Comparison of ENCODE assay signal across 14 cellular contexts in the genomic region with DNA sequence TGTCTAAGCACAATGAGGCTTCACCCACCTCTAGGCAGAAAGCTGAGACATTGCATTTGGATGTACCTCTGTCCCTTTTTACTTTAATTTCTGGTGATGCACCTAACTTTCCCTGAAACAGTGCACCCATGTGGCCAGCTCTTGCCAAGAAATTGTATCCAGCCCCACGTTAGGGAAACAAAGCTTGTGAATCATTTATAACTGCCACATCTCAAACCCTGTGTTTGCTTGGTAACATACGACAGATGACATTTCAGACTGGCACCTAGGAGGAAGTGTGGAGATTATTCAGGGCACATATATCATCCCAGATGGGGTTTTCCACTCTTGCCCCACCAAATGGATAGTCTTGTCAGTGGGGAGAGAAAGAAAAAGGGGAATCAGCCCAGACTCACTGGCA. TPM values are rescaled to one million over a fixed set of nuclear protein-coding genes. Genes with fewer than 3 reads are reported as not detected.
DNase-seq lines count a peak whose midpoint lies in the region; ATAC-seq, FAIRE-seq and TF ChIP-seq lines count a peak whose summit lies in the region.
"Had no signal": no experiment of that assay in that cellular context is flagged by ENCODE, and none has a peak within 500 bp of the region (broad histone marks: within the 10 kb centered on the region; RNA-seq: fewer than 3 reads in every experiment).

No MANE protein-coding gene starts in this region.

- peaks cover 46% of the 10 kb centered on the region for H3K4me1 Mint-ChIP-seq in T-helper 1 cell treated with Interleukin-12 subunit alpha and Interleukin-12 subunit beta and Interleukin-4 antibody, amounts not matched to agents 30 μg/mL and 1 μg/mL, for 36 hours (ENCODE audit: low read depth)
- H3K4me1 Mint-ChIP-seq in osteocyte (ENCODE audit: unreplicated experiment) = peaks cover 38% of the 10 kb centered on the region
- peaks cover 65% of the 10 kb centered on the region for H3K4me1 Mint-ChIP-seq in activated T-cell treated with anti-CD3 and anti-CD28 coated beads, Interleukin-2, amount 50 U/mL, for 72 hours (ENCODE audit: low read depth)

- no peak overlapping the region for H3K4me2 ChIP-seq in GM12878 (ENCODE audit: control insufficient read depth, insufficient read depth)
- H3K4me2 ChIP-seq: KMS-11 had no signal

- DNase-seq in T-helper 1 cell (no peak), LNCaP clone FGC (ENCODE audit: low read depth) (no peak), GM12878 (ENCODE audit: low read depth, low spot score) (no peak), osteocyte (ENCODE audit: extremely low spot score, unreplicated experiment) (no peak), dorsolateral prefrontal cortex (no peak)
- no peak for DNase-seq in activated T-cell treated with anti-CD3 and anti-CD28 coated beads, Interleukin-2, amount 50 U/mL, for 72 hours
- DNase-seq: DMS153, GOT3, T1000 had no signal

- RAD21 ChIA-PET in GM12878 (lab: Charles Lee; ENCODE audit: unreplicated experiment) = interaction anchor here (1.2 kb wide), 1 partner anchor 12 kb away, joined by 3 read pairs; a partner anchor contains a TSS

- peaks cover 37% of the 10 kb centered on the region for H3K36me3 Mint-ChIP-seq in T-helper 1 cell treated with Interleukin-12 subunit alpha and Interleukin-12 subunit beta and Interleukin-4 antibody, amounts not matched to agents 30 μg/mL and 1 μg/mL, for 36 hours (ENCODE audit: low read depth)
- peaks cover 8% of the 10 kb centered on the region for H3K36me3 Mint-ChIP-seq in osteocyte (ENCODE audit: unreplicated experiment)
- peaks cover 3 to 10% of the 10 kb centered on the region in 2 donors for H3K36me3 Mint-ChIP-seq in activated T-cell treated with anti-CD3 and anti-CD28 coated beads, Interleukin-2, amount 50 U/mL, for 72 hours (ENCODE audit: insufficient read depth in 2 of 2)

- no peak overlapping the region for H3K27ac ChIP-seq in GM12878 (ENCODE audit: control insufficient read depth, insufficient read depth)
- peak overlapping the region in 3 of 59 donors; percentile 23 to 25 (median 24) for H3K27ac ChIP-seq in dorsolateral prefrontal cortex
- H3K27ac ChIP-seq: KMS-11 had no signal

- intact Hi-C loops in GM12878 (cut with micrococcal nuclease; ENCODE audit: unreplicated experiment) (no loop called here), dorsolateral prefrontal cortex (cut with DNase I) (loop anchor here (5.0 to 10.0 kb wide), 5 partner anchors 212 to 1152 kb away; a partner anchor contains a TSS)

- SMC1A ChIA-PET in GM12878 (lab: Charles Lee; ENCODE audit: uncharacterized antibody, unreplicated experiment) = interaction anchor here (0.5 kb wide), 1 partner anchor 259 kb away, joined by 3 read pairs; a partner anchor contains a TSS

- H3K27me3 Mint-ChIP-seq in T-helper 1 cell treated with Interleukin-12 subunit alpha and Interleukin-12 subunit beta and Interleukin-4 antibody, amounts not matched to agents 30 μg/mL and 1 μg/mL, for 36 hours (ENCODE audit: low read depth) = no peaks in the 10 kb centered on the region
- H3K27me3 Mint-ChIP-seq in osteocyte (ENCODE audit: unreplicated experiment) = no peaks in the 10 kb centered on the region
- no peaks in the 10 kb centered on the region for H3K27me3 Mint-ChIP-seq in activated T-cell treated with anti-CD3 and anti-CD28 coated beads, Interleukin-2, amount 50 U/mL, for 72 hours (ENCODE audit: low read depth)
- H3K27me3 Mint-ChIP-seq: central memory CD8-positive, alpha-beta T cell had no signal

- no peak overlapping the region for H3K4me3 Mint-ChIP-seq in T-helper 1 cell treated with Interleukin-12 subunit alpha and Interleukin-12 subunit beta and Interleukin-4 antibody, amounts not matched to agents 30 μg/mL and 1 μg/mL, for 36 hours
- H3K4me3 Mint-ChIP-seq in osteocyte (ENCODE audit: unreplicated experiment) = no peak overlapping the region
- H3K4me3 Mint-ChIP-seq in activated T-cell treated with anti-CD3 and anti-CD28 coated beads, Interleukin-2, amount 50 U/mL, for 72 hours = no peak overlapping the region

- H3K27me3 ChIP-seq in GM12878 (replicated peaks in 1 of 2; ENCODE audit: control insufficient read depth in 2 of 2, insufficient read depth in 2 of 2, low read length in 1 of 2) = no peaks in the 10 kb centered on the region
- H3K27me3 ChIP-seq in dorsolateral prefrontal cortex = no peaks in the 10 kb centered on the region

- no peak for TF ChIP-seq RAD21 in GM12878 (IDR thresholded peaks at IDR 0.05; ENCODE audit: insufficient read depth, low read depth, low read length)

- peaks cover 37% of the 10 kb centered on the region for H3K79me2 ChIP-seq in GM12878 (ENCODE audit: control insufficient read depth, insufficient read depth, low read length)

- in situ Hi-C loops in GM12878 (cut with MboI) = loop anchor here (10.0 kb wide), 1 partner anchor 1032 kb away; a partner anchor contains a TSS

- 23% methylated on average over 2 of the region's 2 CpGs for WGBS in GM12878 (ENCODE audit: insufficient coverage, insufficient replicate concordance, low lambda C conversion rate, missing lambda C conversion rate)

- H4K20me1 ChIP-seq in GM12878 (ENCODE audit: control insufficient read depth, insufficient read depth) = peaks cover 2% of the 10 kb centered on the region; the same call in 1 of the 2 replicates

- no peak for TF ChIP-seq EP300 in GM12878 (IDR thresholded peaks at IDR 0.05; ENCODE audit: borderline replicate concordance in 1 of 2, control insufficient read depth in 1 of 2, low read depth in 2 of 2, low read length in 2 of 2)

- CTCF ChIA-PET in GM12878 (lab: Yijun Ruan, JAX) = interaction anchor here (1.2 to 2.7 kb wide), 5 partner anchors 14 to 190 kb away, joined by 3 to 12 read pairs (median 3); no protein-coding TSS in a partner anchor

- peak overlapping the region; percentile 31 for H3K27ac Mint-ChIP-seq in T-helper 1 cell treated with Interleukin-12 subunit alpha and Interleukin-12 subunit beta and Interleukin-4 antibody, amounts not matched to agents 30 μg/mL and 1 μg/mL, for 36 hours
- no peak overlapping the region for H3K27ac Mint-ChIP-seq in osteocyte (ENCODE audit: unreplicated experiment)
- H3K27ac Mint-ChIP-seq in activated T-cell treated with anti-CD3 and anti-CD28 coated beads, Interleukin-2, amount 50 U/mL, for 72 hours = no peak overlapping the region

- H2AFZ ChIP-seq in GM12878 (ENCODE audit: control insufficient read depth, low read depth, low read length) = no peak overlapping the region

- ATAC-seq in GM12878 (no peak), HG02678 (IDR thresholded peaks at IDR 0.05; ENCODE audit: unreplicated experiment) (no peak)
- no peak for ATAC-seq in activated T-cell treated with anti-CD3 and anti-CD28 coated beads, Interleukin-2, amount 50 U/mL, for 72 hours (replicated peaks in 1 of 2)
- ATAC-seq: left lobe of liver had no signal

- no peaks in the 10 kb centered on the region for H3K9me3 ChIP-seq in GM12878 (replicated peaks; ENCODE audit: control insufficient read depth, insufficient read depth, low read length)

- TF ChIP-seq POLR2A in GM12878 (IDR thresholded peaks at IDR 0.05; ENCODE audit: low read depth, low read length) = no peak

- peak; percentile 42 for TF ChIP-seq CTCF in LNCaP clone FGC (IDR thresholded peaks at IDR 0.05; ENCODE audit: control insufficient read depth, extremely low read depth, insufficient read depth)
- TF ChIP-seq CTCF in GM12878 (IDR thresholded peaks at IDR 0.05 in 2 of 3, conservative IDR thresholded peaks at IDR 0.05 in 1 of 3; ENCODE audit: control insufficient read depth in 2 of 3, extremely low read depth in 1 of 3, insufficient read depth in 1 of 3, low read depth in 3 of 3, low read length in 3 of 3) = peak; percentile 20 to 41 (median 22); a peak in 4 of 6 replicates
- TF ChIP-seq CTCF in osteocyte (IDR thresholded peaks at IDR 0.05) = peak; percentile 30
- TF ChIP-seq CTCF in dorsolateral prefrontal cortex (IDR thresholded peaks at IDR 0.05 in 54 of 56, conservative IDR thresholded peaks at IDR 0.05 in 2 of 56; ENCODE audit: low read depth in 1 of 56, partially characterized antibody in 56 of 56) = no peak

- H3K9ac ChIP-seq in GM12878 (ENCODE audit: control insufficient read depth, insufficient read depth, low read length) = no peak overlapping the region
- H3K9ac ChIP-seq: KMS-11 had no signal

- H3K4me3 ChIP-seq in LNCaP clone FGC (ENCODE audit: low read depth, low read length) (no peak overlapping the region), GM12878 (no peak overlapping the region), dorsolateral prefrontal cortex (no peak overlapping the region)

- no TSS peak for BruUV-seq in GM12878 (replicated peaks; lab: Mats Ljungman, UMichigan)

- no peak for FAIRE-seq in GM12878 (lab: Jason Lieb, UNC)

- no peaks in the 10 kb centered on the region for H3K9me3 Mint-ChIP-seq in T-helper 1 cell treated with Interleukin-12 subunit alpha and Interleukin-12 subunit beta and Interleukin-4 antibody, amounts not matched to agents 30 μg/mL and 1 μg/mL, for 36 hours
- no peaks in the 10 kb centered on the region for H3K9me3 Mint-ChIP-seq in osteocyte (ENCODE audit: unreplicated experiment)
- H3K9me3 Mint-ChIP-seq in activated T-cell treated with anti-CD3 and anti-CD28 coated beads, Interleukin-2, amount 50 U/mL, for 72 hours = no peaks in the 10 kb centered on the region
- H3K9me3 Mint-ChIP-seq: central memory CD8-positive, alpha-beta T cell had no signal

- peaks cover 27% of the 10 kb centered on the region for H3K4me1 ChIP-seq in GM12878 (ENCODE audit: control insufficient read depth, insufficient read depth, low read length)

- POLR2A ChIA-PET in GM12878 (lab: Charles Lee) = interaction anchor here (0.5 to 1.2 kb wide), 4 partner anchors 8 to 72 kb away, joined by 3 to 4 read pairs (median 4); no protein-coding TSS in a partner anchor

- H3K36me3 ChIP-seq in GM12878 (ENCODE audit: control insufficient read depth in 2 of 2, insufficient read depth in 2 of 2, low read length in 1 of 2) = peaks cover 8 to 30% of the 10 kb centered on the region in 2 experiments; a peak in 2 of 4 replicates

RNA-seq across cellular contexts. Expression of a gene that starts 2.1 kb away (rescaled TPM):
- total RNA-seq in GM12878 (2013; cell fraction: nucleolus; rRNA removed) = 16.8 and 22.6 TPM in 2 replicates
- 33.4 and 34.6 TPM in 2 replicates for total RNA-seq in GM12878 (2014; rRNA removed)
- total RNA-seq in GM12878 (2014; rRNA removed; fragmentation: Illumina TruSeq; extraction: Trizol) = 11.9 and 13.6 TPM in 2 replicates
- total RNA-seq in GM12878 (2021) = 19.2 and 20.8 TPM in 2 replicates
- polyA plus RNA-seq in GM12878 (2011; ENCODE audit: low read depth) = 12.3 TPM
- 8.6 and 16.8 TPM in 2 replicates for polyA plus RNA-seq in GM12878 (2011; rRNA removed)
- polyA plus RNA-seq in GM12878 (2011; cell fraction: cytosol; rRNA removed) = 28.7 and 40.9 TPM in 2 replicates
- polyA plus RNA-seq in GM12878 (2011; cell fraction: nucleus; rRNA removed) = 27.2 TPM in 2 replicates
- polyA plus RNA-seq in GM12878 (2012) = 18.7 and 21.2 TPM in 2 replicates
- polyA plus RNA-seq in GM12878 (2014; fragmentation: Illumina TruSeq; extraction: Trizol) = 5.9 and 9.2 TPM in 2 replicates
- 10 to 100 TPM in 1 of 2 experiments, 1 to 10 TPM in 1; 7.6 to 11.9 TPM for polyA plus RNA-seq in GM12878 (2014; fragmentation: Nextera tagmentation; extraction: Ambion mirVana)
- polyA plus RNA-seq in GM12878 (2014; rRNA removed) = 24.1 and 29.1 TPM in 2 replicates
- 10 to 100 TPM; 35.5 to 39.2 TPM for polyA plus RNA-seq in GM12878 (2016; fragmentation: Nextera tagmentation; extraction: Ambion mirVana)
- polyA minus RNA-seq in GM12878 (2011; rRNA and poly(A)+ RNA removed) = 18.7 and 25.9 TPM in 2 replicates
- polyA minus RNA-seq in GM12878 (2011; cell fraction: cytosol; rRNA and poly(A)+ RNA removed) = 3.3 and 6.0 TPM in 2 replicates
- 15.4 and 21.0 TPM in 2 replicates for polyA minus RNA-seq in GM12878 (2011; cell fraction: nucleus; rRNA and poly(A)+ RNA removed)
- total RNA-seq in osteocyte = 17.2 and 18.2 TPM in 2 replicates
- 10 to 100 TPM in 113 of 120 experiments, 1 to 10 TPM in 7; 7.6 to 20.0 (median 13.4) TPM for total RNA-seq in dorsolateral prefrontal cortex
- total RNA-seq in activated T-cell treated with anti-CD3 and anti-CD28 coated beads, Interleukin-2, amount 50 U/mL, for 72 hours = 10 to 100 TPM; 16.1 to 17.0 TPM

RNA-seq across cellular contexts. Expression of a gene that starts 2.2 kb away (rescaled TPM):
- total RNA-seq in GM12878 (2013; cell fraction: nucleolus; rRNA removed) = 30.5 and 38.0 TPM in 2 replicates
- total RNA-seq in GM12878 (2014; rRNA removed) = 34.6 and 35.4 TPM in 2 replicates
- 15.0 and 17.8 TPM in 2 replicates for total RNA-seq in GM12878 (2014; rRNA removed; fragmentation: Illumina TruSeq; extraction: Trizol)
- 19.4 and 22.9 TPM in 2 replicates for total RNA-seq in GM12878 (2021)
- polyA plus RNA-seq in GM12878 (2011; ENCODE audit: low read depth) = 21.3 TPM
- 39.4 and 54.2 TPM in 2 replicates for polyA plus RNA-seq in GM12878 (2011; rRNA removed)
- polyA plus RNA-seq in GM12878 (2011; cell fraction: cytosol; rRNA removed) = 54.1 and 62.7 TPM in 2 replicates
- polyA plus RNA-seq in GM12878 (2011; cell fraction: nucleus; rRNA removed) = 112 and 156 TPM in 2 replicates
- polyA plus RNA-seq in GM12878 (2012) = 27.8 and 29.3 TPM in 2 replicates
- polyA plus RNA-seq in GM12878 (2014; fragmentation: Illumina TruSeq; extraction: Trizol) = 12.9 and 22.5 TPM in 2 replicates
- polyA plus RNA-seq in GM12878 (2014; fragmentation: Nextera tagmentation; extraction: Ambion mirVana) = 10 to 100 TPM; 33.6 to 36.2 TPM
- polyA plus RNA-seq in GM12878 (2014; rRNA removed) = 34.0 and 38.8 TPM in 2 replicates
- polyA plus RNA-seq in GM12878 (2016; fragmentation: Nextera tagmentation; extraction: Ambion mirVana) = 10 to 100 TPM; 31.0 to 32.1 TPM
- 52.4 and 60.3 TPM in 2 replicates for polyA minus RNA-seq in GM12878 (2011; rRNA and poly(A)+ RNA removed)
- 8.6 and 14.4 TPM in 2 replicates for polyA minus RNA-seq in GM12878 (2011; cell fraction: cytosol; rRNA and poly(A)+ RNA removed)
- 24.1 and 29.8 TPM in 2 replicates for polyA minus RNA-seq in GM12878 (2011; cell fraction: nucleus; rRNA and poly(A)+ RNA removed)
- total RNA-seq in osteocyte = 21.0 and 25.9 TPM in 2 replicates
- 10 to 100 TPM; 24.6 to 51.7 (median 35.3) TPM for total RNA-seq in dorsolateral prefrontal cortex
- 10 to 100 TPM; 46.0 to 46.4 TPM for total RNA-seq in activated T-cell treated with anti-CD3 and anti-CD28 coated beads, Interleukin-2, amount 50 U/mL, for 72 hours

RNA-seq across cellular contexts. Expression of a gene that starts 6.6 kb away (rescaled TPM):
- 18.9 and 20.4 TPM in 2 replicates for total RNA-seq in GM12878 (2013; cell fraction: nucleolus; rRNA removed)
- total RNA-seq in GM12878 (2014; rRNA removed) = 18.1 and 18.7 TPM in 2 replicates
- total RNA-seq in GM12878 (2014; rRNA removed; fragmentation: Illumina TruSeq; extraction: Trizol) = 7.1 and 8.0 TPM in 2 replicates
- 15.9 and 18.4 TPM in 2 replicates for total RNA-seq in GM12878 (2021)
- polyA plus RNA-seq in GM12878 (2011; ENCODE audit: low read depth) = 4.3 TPM
- polyA plus RNA-seq in GM12878 (2011; rRNA removed) = 4.2 and 8.8 TPM in 2 replicates
- 16.0 and 22.1 TPM in 2 replicates for polyA plus RNA-seq in GM12878 (2011; cell fraction: cytosol; rRNA removed)
- polyA plus RNA-seq in GM12878 (2011; cell fraction: nucleus; rRNA removed) = 31.3 and 34.9 TPM in 2 replicates
- polyA plus RNA-seq in GM12878 (2012) = 9.5 and 11.6 TPM in 2 replicates
- 3.6 and 10.1 TPM in 2 replicates for polyA plus RNA-seq in GM12878 (2014; fragmentation: Illumina TruSeq; extraction: Trizol)
- 1 to 10 TPM; 1.9 to 2.5 TPM for polyA plus RNA-seq in GM12878 (2014; fragmentation: Nextera tagmentation; extraction: Ambion mirVana)
- polyA plus RNA-seq in GM12878 (2014; rRNA removed) = 16.9 and 18.8 TPM in 2 replicates
- polyA plus RNA-seq in GM12878 (2016; fragmentation: Nextera tagmentation; extraction: Ambion mirVana) = 10 to 100 TPM; 16.4 to 17.6 TPM
- polyA minus RNA-seq in GM12878 (2011; rRNA and poly(A)+ RNA removed) = 8.8 and 21.1 TPM in 2 replicates
- polyA minus RNA-seq in GM12878 (2011; cell fraction: cytosol; rRNA and poly(A)+ RNA removed) = 7.1 and 8.2 TPM in 2 replicates
- polyA minus RNA-seq in GM12878 (2011; cell fraction: nucleus; rRNA and poly(A)+ RNA removed) = 16.6 and 22.0 TPM in 2 replicates
- 63.2 and 69.0 TPM in 2 replicates for total RNA-seq in osteocyte
- total RNA-seq in dorsolateral prefrontal cortex = 10 to 100 TPM; 19.2 to 33.5 (median 26.4) TPM
- 10 to 100 TPM; 21.5 to 22.6 TPM for total RNA-seq in activated T-cell treated with anti-CD3 and anti-CD28 coated beads, Interleukin-2, amount 50 U/mL, for 72 hours

RNA-seq across cellular contexts. Expression of a gene that starts 7.2 kb away (rescaled TPM):
- total RNA-seq in GM12878 (2013; cell fraction: nucleolus; rRNA removed) = 1.6 and 2.2 TPM in 2 replicates
- total RNA-seq in GM12878 (2014; rRNA removed) = 0.11 and 0.60 TPM in 2 replicates
- 0.14 and 0.27 TPM in 2 replicates for total RNA-seq in GM12878 (2014; rRNA removed; fragmentation: Illumina TruSeq; extraction: Trizol)
- 0.45 and 0.80 TPM in 2 replicates for total RNA-seq in GM12878 (2021)
- polyA plus RNA-seq in GM12878 (2011; ENCODE audit: low read depth) = 0.60 TPM
- 0.40 and 1.0 TPM in 2 replicates for polyA plus RNA-seq in GM12878 (2011; rRNA removed)
- polyA plus RNA-seq in GM12878 (2011; cell fraction: cytosol; rRNA removed) = 0.60 and 1.2 TPM in 2 replicates
- polyA plus RNA-seq in GM12878 (2011; cell fraction: nucleus; rRNA removed) = 7.6 and 7.9 TPM in 2 replicates
- polyA plus RNA-seq in GM12878 (2012) = 0.66 and 0.72 TPM in 2 replicates
- polyA plus RNA-seq in GM12878 (2014; fragmentation: Illumina TruSeq; extraction: Trizol) = 0.18 TPM in 1 of 2 replicates, not detected in the other
- under 1 TPM; 0.26 to 0.40 TPM for polyA plus RNA-seq in GM12878 (2014; fragmentation: Nextera tagmentation; extraction: Ambion mirVana)
- 0.35 and 0.91 TPM in 2 replicates for polyA plus RNA-seq in GM12878 (2014; rRNA removed)
- under 1 TPM; 0.66 to 0.94 TPM for polyA plus RNA-seq in GM12878 (2016; fragmentation: Nextera tagmentation; extraction: Ambion mirVana)
- polyA minus RNA-seq in GM12878 (2011; rRNA and poly(A)+ RNA removed) = 0.44 and 1.2 TPM in 2 replicates
- polyA minus RNA-seq in GM12878 (2011; cell fraction: cytosol; rRNA and poly(A)+ RNA removed) = not detected in 2 replicates
- 0.73 and 2.7 TPM in 2 replicates for polyA minus RNA-seq in GM12878 (2011; cell fraction: nucleus; rRNA and poly(A)+ RNA removed)
- 0.50 and 1.6 TPM in 2 replicates for total RNA-seq in osteocyte
- total RNA-seq in dorsolateral prefrontal cortex = 1 to 10 TPM; 1.1 to 7.6 (median 3.1) TPM
- total RNA-seq in activated T-cell treated with anti-CD3 and anti-CD28 coated beads, Interleukin-2, amount 50 U/mL, for 72 hours = 1 to 10 TPM; 1.2 TPM

RNA-seq across cellular contexts. Expression of a gene that starts 12.1 kb away (rescaled TPM):
- 67.1 and 75.3 TPM in 2 replicates for total RNA-seq in GM12878 (2013; cell fraction: nucleolus; rRNA removed)
- 39.3 and 40.1 TPM in 2 replicates for total RNA-seq in GM12878 (2014; rRNA removed)
- total RNA-seq in GM12878 (2014; rRNA removed; fragmentation: Illumina TruSeq; extraction: Trizol) = 15.7 and 16.1 TPM in 2 replicates
- 30.9 and 35.2 TPM in 2 replicates for total RNA-seq in GM12878 (2021)
- 19.6 TPM for polyA plus RNA-seq in GM12878 (2011; ENCODE audit: low read depth)
- 36.4 and 59.6 TPM in 2 replicates for polyA plus RNA-seq in GM12878 (2011; rRNA removed)
- polyA plus RNA-seq in GM12878 (2011; cell fraction: cytosol; rRNA removed) = 62.1 and 82.5 TPM in 2 replicates
- 136 and 141 TPM in 2 replicates for polyA plus RNA-seq in GM12878 (2011; cell fraction: nucleus; rRNA removed)
- 38.7 and 39.3 TPM in 2 replicates for polyA plus RNA-seq in GM12878 (2012)
- 9.6 and 18.5 TPM in 2 replicates for polyA plus RNA-seq in GM12878 (2014; fragmentation: Illumina TruSeq; extraction: Trizol)
- 10 to 100 TPM in 1 of 2 experiments, 1 to 10 TPM in 1; 4.4 to 10.3 TPM for polyA plus RNA-seq in GM12878 (2014; fragmentation: Nextera tagmentation; extraction: Ambion mirVana)
- 54.1 and 61.3 TPM in 2 replicates for polyA plus RNA-seq in GM12878 (2014; rRNA removed)
- polyA plus RNA-seq in GM12878 (2016; fragmentation: Nextera tagmentation; extraction: Ambion mirVana) = 10 to 100 TPM; 48.7 to 49.1 TPM
- polyA minus RNA-seq in GM12878 (2011; rRNA and poly(A)+ RNA removed) = 16.2 and 26.6 TPM in 2 replicates
- 9.3 and 11.9 TPM in 2 replicates for polyA minus RNA-seq in GM12878 (2011; cell fraction: cytosol; rRNA and poly(A)+ RNA removed)
- polyA minus RNA-seq in GM12878 (2011; cell fraction: nucleus; rRNA and poly(A)+ RNA removed) = 22.7 and 30.4 TPM in 2 replicates
- total RNA-seq in osteocyte = 12.8 and 13.7 TPM in 2 replicates
- 10 to 100 TPM; 10.1 to 23.5 (median 15.5) TPM for total RNA-seq in dorsolateral prefrontal cortex
- 10 to 100 TPM; 51.4 to 61.6 TPM for total RNA-seq in activated T-cell treated with anti-CD3 and anti-CD28 coated beads, Interleukin-2, amount 50 U/mL, for 72 hours

Comparison
In these comparisons a context has a peak if more than half of its experiments do, and no peak if none do; other contexts are left out.
1. CTCF ChIP-seq: peak in LNCaP clone FGC (single experiment), GM12878 (3 of 3) and osteocyte (single experiment); none in dorsolateral prefrontal cortex (0 of 56).